15 cellular contexts compared by ENCODE assay signal in the genomic region with DNA sequence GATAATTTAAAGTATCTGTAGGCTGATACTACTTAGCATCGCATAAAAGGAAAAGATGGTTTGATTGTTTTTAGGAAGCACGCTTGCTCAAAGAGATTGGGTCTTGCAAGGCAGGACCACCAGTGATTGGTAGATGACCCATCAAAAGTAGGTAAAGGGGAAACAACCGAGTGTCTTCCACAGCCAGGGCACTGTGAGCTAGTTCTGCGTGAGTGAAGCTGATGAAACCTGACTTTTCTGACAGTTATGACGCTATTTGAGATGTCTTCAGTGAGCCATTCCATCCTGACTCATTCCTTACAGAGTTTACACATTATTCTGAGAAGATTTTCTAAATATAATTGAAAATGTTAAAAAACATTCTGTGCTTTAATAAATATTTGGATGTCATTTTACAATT. TPM values are rescaled to one million over a fixed set of nuclear protein-coding genes. Genes with fewer than 3 reads are reported as not detected.
DNase-seq lines count a peak whose midpoint lies in the region; ATAC-seq, FAIRE-seq and TF ChIP-seq lines count a peak whose summit lies in the region.
"Had no signal": no experiment of that assay in that cellular context is flagged by ENCODE, and none has a peak within 500 bp of the region (broad histone marks: within the 10 kb centered on the region; RNA-seq: fewer than 3 reads in every experiment).

No MANE protein-coding gene starts in this region.

- H3K36me3 ChIP-seq in GM12878 (ENCODE audit: control insufficient read depth in 2 of 2, insufficient read depth in 2 of 2, low read length in 1 of 2), result no peaks in the 10 kb centered on the region; a peak in 1 of 4 replicates

- no peak overlapping the region for H2AFZ ChIP-seq in GM12878 (ENCODE audit: control insufficient read depth, low read depth, low read length)

- peak; percentile 37 for DNase-seq in GM13977 (ENCODE audit: low spot score)
- DNase-seq in GM12878 (ENCODE audit: low read depth, low spot score), result no peak
- no peak for DNase-seq in SIG-M5 treated with dmso at 0.1 percent for 504 hours (lab: John Stamatoyannopoulos, UW; ENCODE audit: unreplicated experiment)
- no peak for DNase-seq in activated CD4-positive, CD25-positive, alpha-beta regulatory T cell treated with anti-CD3 and anti-CD28 coated beads, Interleukin-2, amount 50 U/mL, for 72 hours
- DNase-seq in superior temporal gyrus (ENCODE audit: extremely low spot score), result no peak
- DNase-seq: activated CD4-positive, alpha-beta T cell treated with anti-CD3 and anti-CD28 coated beads for 48 hours; activated naive CD4-positive, alpha-beta T cell treated with anti-CD3 and anti-CD28 coated beads for 36 hours; BE2C; NCI-H524 treated with DMSO at 0.1 percent for 48 hours had no signal

- H3K9me3 ChIP-seq in GM12878 (replicated peaks; ENCODE audit: control insufficient read depth, insufficient read depth, low read length), result peaks cover 2% of the 10 kb centered on the region; the same call in 2 of the 3 replicates
- H3K9me3 ChIP-seq: BE2C had no signal

- WGBS in GM12878 (ENCODE audit: insufficient coverage, insufficient replicate concordance, low lambda C conversion rate, missing lambda C conversion rate), result 2% methylated on average over 5 of the region's 5 CpGs

- H3K4me1 ChIP-seq in GM12878 (ENCODE audit: control insufficient read depth, insufficient read depth, low read length), result 0 out of 2 replicates have a peak, but pooled peaks cover 2% of the 10 kb centered on the region

- TF ChIP-seq EP300 in GM12878 (IDR thresholded peaks at IDR 0.05; ENCODE audit: borderline replicate concordance in 1 of 2, control insufficient read depth in 1 of 2, low read depth in 2 of 2, low read length in 2 of 2), result no peak

- H3K27me3 ChIP-seq in GM12878 (replicated peaks in 1 of 2; ENCODE audit: control insufficient read depth in 2 of 2, insufficient read depth in 2 of 2, low read length in 1 of 2), result no peaks in the 10 kb centered on the region
- H3K27me3 ChIP-seq: BE2C had no signal

- POLR2A ChIA-PET in GM12878 (lab: Charles Lee), result interaction anchor here (0.6 to 0.7 kb wide), 5 partner anchors 9 to 1499 kb away, joined by 3 to 7 read pairs (median 5); no protein-coding TSS in a partner anchor

- FAIRE-seq in GM12878 (lab: Jason Lieb, UNC), result peak; percentile 23
- FAIRE-seq: colon had no signal

- no peak for TF ChIP-seq RAD21 in GM12878 (IDR thresholded peaks at IDR 0.05; ENCODE audit: insufficient read depth, low read depth, low read length)

- CTCF ChIA-PET in GM12878 (lab: Yijun Ruan, JAX), result no interaction called here

- SMC1A ChIA-PET in GM12878 (lab: Charles Lee; ENCODE audit: uncharacterized antibody, unreplicated experiment), result interaction anchor here (0.9 to 2.5 kb wide), 8 partner anchors 10 to 51 kb away, joined by 3 to 12 read pairs (median 3); no protein-coding TSS in a partner anchor

- ATAC-seq in GM21529 (IDR thresholded peaks at IDR 0.05; ENCODE audit: unreplicated experiment) (peak; percentile 72), HG03135 (IDR thresholded peaks at IDR 0.05; ENCODE audit: unreplicated experiment) (peak; percentile 54), GM12878 (peak; percentile 84), GM18517 (IDR thresholded peaks at IDR 0.05; ENCODE audit: unreplicated experiment) (no peak)
- ATAC-seq: HCT116; stimulated activated effector memory CD8-positive, alpha-beta T cell treated with anti-CD3 and anti-CD28 coated beads, Interleukin-12 subunit alpha, Interleukin-12 subunit beta, amount 100 ng/mL, for 72 hours had no signal

- peaks cover 3% of the 10 kb centered on the region; the same call in 1 of the 2 replicates for H4K20me1 ChIP-seq in GM12878 (ENCODE audit: control insufficient read depth, insufficient read depth)

- H3K9ac ChIP-seq in GM12878 (ENCODE audit: control insufficient read depth, insufficient read depth, low read length), result no peak overlapping the region

- H3K27ac ChIP-seq in GM12878 (ENCODE audit: control insufficient read depth, insufficient read depth), result no peak overlapping the region

- in situ Hi-C loops in GM13977 (cut with MboI; ENCODE audit: low pct_unique_long_range_greater_than_20kb, low sequenced_read_pairs, unreplicated experiment), result no loop called here
- in situ Hi-C loops in GM12878 (cut with MboI), result no loop called here

- peaks cover 3% of the 10 kb centered on the region for H3K79me2 ChIP-seq in GM12878 (ENCODE audit: control insufficient read depth, insufficient read depth, low read length)

- TF ChIP-seq POLR2A in GM12878 (IDR thresholded peaks at IDR 0.05; ENCODE audit: low read depth, low read length), result no peak

- BruUV-seq in GM12878 (replicated peaks; lab: Mats Ljungman, UMichigan), result no TSS peak

- H3K4me2 ChIP-seq in GM12878 (ENCODE audit: control insufficient read depth, insufficient read depth), result no peak overlapping the region

- peak overlapping the region; percentile 5; the same call in 1 of the 2 replicates for H3K4me3 ChIP-seq in GM12878

- intact Hi-C loops in GM12878 (cut with micrococcal nuclease; ENCODE audit: unreplicated experiment), result no loop called here

- RAD21 ChIA-PET in GM12878 (lab: Charles Lee; ENCODE audit: unreplicated experiment), result interaction anchor here (0.6 to 2.1 kb wide), 5 partner anchors 9 to 52 kb away, joined by 3 to 7 read pairs (median 3); no protein-coding TSS in a partner anchor

- no peak for TF ChIP-seq CTCF in GM13977 (IDR thresholded peaks at IDR 0.05; ENCODE audit: extremely low read depth, insufficient read depth, missing control alignments)
- TF ChIP-seq CTCF in GM12878 (IDR thresholded peaks at IDR 0.05 in 2 of 3, conservative IDR thresholded peaks at IDR 0.05 in 1 of 3; ENCODE audit: control insufficient read depth in 2 of 3, extremely low read depth in 1 of 3, insufficient read depth in 1 of 3, low read depth in 3 of 3, low read length in 3 of 3), result no peak

TF ChIP-seq in GM12878, 131 proteins besides CTCF, POLR2A, EP300 and RAD21 (continues in another document):
- no peak for TF ChIP-seq BHLHE40 (IDR thresholded peaks at IDR 0.05; ENCODE audit: borderline replicate concordance in 1 of 2, low read depth in 2 of 2, low read length in 1 of 2)
- TF ChIP-seq CHD2 (IDR thresholded peaks at IDR 0.05; ENCODE audit: borderline replicate concordance, low read depth, low read length), result no peak
- TF ChIP-seq, protein P1, sequence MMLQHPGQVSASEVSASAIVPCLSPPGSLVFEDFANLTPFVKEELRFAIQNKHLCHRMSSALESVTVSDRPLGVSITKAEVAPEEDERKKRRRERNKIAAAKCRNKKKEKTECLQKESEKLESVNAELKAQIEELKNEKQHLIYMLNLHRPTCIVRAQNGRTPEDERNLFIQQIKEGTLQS (IDR thresholded peaks at IDR 0.05; ENCODE audit: borderline replicate concordance, extremely low read depth, low read depth, low read length), result no peak
- TF ChIP-seq PAX8 (IDR thresholded peaks at IDR 0.05), result no peak
- no peak for TF ChIP-seq ZNF217 (IDR thresholded peaks at IDR 0.05)
- TF ChIP-seq NFXL1 (IDR thresholded peaks at IDR 0.05; ENCODE audit: borderline replicate concordance), result no peak
- no peak for TF ChIP-seq MTA3 (IDR thresholded peaks at IDR 0.05; ENCODE audit: borderline replicate concordance, low read length)
- no peak for TF ChIP-seq HDAC6 (IDR thresholded peaks at IDR 0.05; ENCODE audit: unreplicated experiment)
- TF ChIP-seq POU2F2 (IDR thresholded peaks at IDR 0.05; ENCODE audit: borderline replicate concordance, low read depth, low read length), result no peak
- no peak for TF ChIP-seq ESRRA (IDR thresholded peaks at IDR 0.05; ENCODE audit: low read length)
- no peak for TF ChIP-seq ZSCAN29 (IDR thresholded peaks at IDR 0.05)
- TF ChIP-seq, protein P2, sequence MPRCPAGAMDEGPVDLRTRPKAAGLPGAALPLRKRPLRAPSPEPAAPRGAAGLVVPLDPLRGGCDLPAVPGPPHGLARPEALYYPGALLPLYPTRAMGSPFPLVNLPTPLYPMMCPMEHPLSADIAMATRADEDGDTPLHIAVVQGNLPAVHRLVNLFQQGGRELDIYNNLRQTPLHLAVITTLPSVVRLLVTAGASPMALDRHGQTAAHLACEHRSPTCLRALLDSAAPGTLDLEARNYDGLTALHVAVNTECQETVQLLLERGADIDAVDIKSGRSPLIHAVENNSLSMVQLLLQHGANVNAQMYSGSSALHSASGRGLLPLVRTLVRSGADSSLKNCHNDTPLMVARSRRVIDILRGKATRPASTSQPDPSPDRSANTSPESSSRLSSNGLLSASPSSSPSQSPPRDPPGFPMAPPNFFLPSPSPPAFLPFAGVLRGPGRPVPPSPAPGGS (IDR thresholded peaks at IDR 0.05; ENCODE audit: borderline replicate concordance, insufficient read depth, low read depth, low read length, poor library complexity, severe bottlenecking), result peak; percentile 58
- TF ChIP-seq KAT2A (conservative IDR thresholded peaks at IDR 0.05; ENCODE audit: control insufficient read depth, low read depth, low read length), result no peak
- peak; percentile 30; the same call in 1 of the 2 replicates for TF ChIP-seq JUNB (IDR thresholded peaks at IDR 0.05)
- TF ChIP-seq STAT3 (IDR thresholded peaks at IDR 0.05; ENCODE audit: low read depth, low read length), result no peak

RNA-seq across cellular contexts. Expression of a gene that starts 49.7 kb away (rescaled TPM):
- total RNA-seq in GM12878 (2013; cell fraction: nucleolus; rRNA removed), result 26.2 and 27.4 TPM in 2 replicates
- 123 and 126 TPM in 2 replicates for total RNA-seq in GM12878 (2014; rRNA removed)
- 68.8 and 73.9 TPM in 2 replicates for total RNA-seq in GM12878 (2014; rRNA removed; fragmentation: Illumina TruSeq; extraction: Trizol)
- total RNA-seq in GM12878 (2021), result 190 and 193 TPM in 2 replicates
- polyA plus RNA-seq in GM12878 (2011; ENCODE audit: low read depth), result 50.3 TPM
- polyA plus RNA-seq in GM12878 (2011; rRNA removed), result 158 and 181 TPM in 2 replicates
- 95.6 and 98.7 TPM in 2 replicates for polyA plus RNA-seq in GM12878 (2011; cell fraction: cytosol; rRNA removed)
- 22.4 and 34.3 TPM in 2 replicates for polyA plus RNA-seq in GM12878 (2011; cell fraction: nucleus; rRNA removed)
- polyA plus RNA-seq in GM12878 (2012), result 66.9 and 79.5 TPM in 2 replicates
- 159 and 169 TPM in 2 replicates for polyA plus RNA-seq in GM12878 (2014; fragmentation: Illumina TruSeq; extraction: Trizol)
- 10 to 100 TPM; 27.3 to 57.5 TPM for polyA plus RNA-seq in GM12878 (2014; fragmentation: Nextera tagmentation; extraction: Ambion mirVana)
- polyA plus RNA-seq in GM12878 (2014; rRNA removed), result 185 and 209 TPM in 2 replicates
- 10 to 100 TPM; 59.0 to 78.7 TPM for polyA plus RNA-seq in GM12878 (2016; fragmentation: Nextera tagmentation; extraction: Ambion mirVana)
- polyA minus RNA-seq in GM12878 (2011; rRNA and poly(A)+ RNA removed), result 28.4 and 35.5 TPM in 2 replicates
- 26.5 and 29.0 TPM in 2 replicates for polyA minus RNA-seq in GM12878 (2011; cell fraction: cytosol; rRNA and poly(A)+ RNA removed)
- 4.7 and 9.5 TPM in 2 replicates for polyA minus RNA-seq in GM12878 (2011; cell fraction: nucleus; rRNA and poly(A)+ RNA removed)
